8 cellular contexts compared by ENCODE assay signal in the genomic region with DNA sequence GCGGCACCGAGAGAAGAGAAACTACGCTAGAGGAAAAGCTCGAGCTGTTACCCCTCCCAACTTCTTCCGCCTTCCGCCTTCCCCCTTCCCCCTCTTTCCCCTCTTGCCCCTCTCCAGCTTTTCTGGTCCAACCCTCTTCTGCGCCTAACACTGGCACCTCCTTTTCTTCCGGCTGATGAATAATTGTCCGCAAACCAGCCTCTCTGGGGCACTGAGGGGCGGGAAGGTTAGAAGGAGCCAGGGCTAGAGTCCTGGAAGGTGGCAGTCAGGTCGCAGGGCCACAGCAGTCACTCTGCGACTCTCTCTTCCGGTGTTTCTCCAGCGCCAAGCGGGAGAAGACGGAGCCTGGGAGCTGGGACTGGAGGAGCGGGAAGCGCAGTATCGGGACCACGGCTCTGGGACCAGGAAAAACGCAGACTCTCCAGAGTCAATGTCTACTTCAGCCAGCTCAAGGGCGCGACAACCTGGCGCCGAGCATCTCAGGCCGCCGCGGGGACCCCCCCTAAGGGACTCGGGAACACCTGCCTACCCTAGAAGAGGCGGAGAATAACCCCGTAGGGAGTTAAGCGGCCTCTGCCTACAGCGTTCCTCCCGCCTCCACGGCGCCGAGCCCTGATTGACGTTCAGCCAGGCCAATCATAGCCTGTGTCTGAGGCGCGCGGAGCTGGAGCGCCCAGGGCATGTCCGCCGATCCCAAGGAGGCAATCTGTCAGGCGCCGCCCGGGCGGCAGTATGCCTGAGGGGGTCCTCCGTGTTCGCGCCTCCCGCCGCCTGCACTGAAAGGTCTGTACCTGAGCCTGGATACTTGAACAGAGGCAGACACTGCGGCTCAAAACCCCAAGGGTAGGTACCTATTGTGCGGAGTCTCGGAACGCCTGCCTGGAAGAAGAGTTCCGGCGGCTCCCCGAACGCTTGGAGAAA. TPM values are rescaled to one million over a fixed set of nuclear protein-coding genes. Genes with fewer than 3 reads are reported as not detected.
DNase-seq lines count a peak whose midpoint lies in the region; ATAC-seq and TF ChIP-seq lines count a peak whose summit lies in the region.

No MANE protein-coding gene starts in this region.

- peak; percentile 99 for DNase-seq in NCI-H69 (lab: John Stamatoyannopoulos, UW)
- peak; percentile 93 to 95 for DNase-seq in activated CD4-positive, alpha-beta T cell treated with anti-CD3 and anti-CD28 coated beads, Interleukin-2, amount 50 U/mL, for 24 hours (ENCODE audit: low read depth in 1 of 2, low spot score in 1 of 2)
- peak; percentile 80 to 92 for DNase-seq in dermis microvascular lymphatic vessel endothelial cell (ENCODE audit: low read depth in 2 of 2)
- peak; percentile 94 to 97 (median 96) for DNase-seq in right lobe of liver
- DNase-seq in stimulated activated CD4-positive, alpha-beta T cell treated with anti-CD3 and anti-CD28 coated beads, Interleukin-4, amount 100 ng/mL, for 24 hours, result peak; percentile 96

- no peaks in the 10 kb centered on the region for H3K27me3 ChIP-seq in right lobe of liver

- H3K9me3 ChIP-seq in right lobe of liver, result no peaks in the 10 kb centered on the region

- intact Hi-C loops in right lobe of liver (cut with DNase I), result no loop called here

- peaks cover 0 to 6% (median 2%) of the 10 kb centered on the region in 4 donors for H3K4me1 ChIP-seq in right lobe of liver

- WGBS in right lobe of liver (ENCODE audit: insufficient coverage, low coverage, low lambda C conversion rate, missing lambda C conversion rate), result 0% methylated on average over 27 of the region's 61 CpGs

- peak overlapping the region; percentile 89 for H3K27ac ChIP-seq in C4-2B
- peak overlapping the region; percentile 69 to 88 (median 86) for H3K27ac ChIP-seq in right lobe of liver

- H3K36me3 ChIP-seq in right lobe of liver, result no peaks in the 10 kb centered on the region

- ATAC-seq in GM19372 (IDR thresholded peaks at IDR 0.05; ENCODE audit: low read depth, unreplicated experiment), result peak; percentile 96
- ATAC-seq in HG03521 (IDR thresholded peaks at IDR 0.05; ENCODE audit: unreplicated experiment), result peak; percentile 95
- ATAC-seq in right lobe of liver, result peak; percentile 100

- H3K4me3 ChIP-seq in right lobe of liver, result peak overlapping the region; percentile 69 to 84 (median 75)

- peak; percentile 76 for TF ChIP-seq POLR2A in right lobe of liver (IDR thresholded peaks at IDR 0.05)

- no peak for TF ChIP-seq CTCF in C4-2B (conservative IDR thresholded peaks at IDR 0.05)
- no peak for TF ChIP-seq CTCF in right lobe of liver (IDR thresholded peaks at IDR 0.05)

RNA-seq across cellular contexts. Expression of a gene that starts 40.4 kb away (rescaled TPM):
- total RNA-seq in dermis microvascular lymphatic vessel endothelial cell (23.6 and 27.3 TPM in 2 replicates), right lobe of liver (10 to 100 TPM in 5 of 6 experiments, 1 to 10 TPM in 1; 7.1 to 33.2 (median 18.0) TPM)

RNA-seq across cellular contexts. Expression of a gene that starts 40.8 kb away (rescaled TPM):
- 30.7 and 40.7 TPM in 2 replicates for total RNA-seq in dermis microvascular lymphatic vessel endothelial cell
- total RNA-seq in right lobe of liver, result 10 to 100 TPM in 5 of 6 experiments, 1 to 10 TPM in 1; 7.7 to 24.9 (median 17.8) TPM

RNA-seq across cellular contexts. Expression of a gene that starts 46.5 kb away (rescaled TPM):
- total RNA-seq in dermis microvascular lymphatic vessel endothelial cell (0.25 and 0.51 TPM in 2 replicates), right lobe of liver (10 to 100 TPM in 1 of 6 experiments, 1 to 10 TPM in 5; 1.8 to 22.0 (median 6.5) TPM)

RNA-seq across cellular contexts. Expression of a gene that starts 50.5 kb away (rescaled TPM):
- 57.3 and 64.9 TPM in 2 replicates for total RNA-seq in dermis microvascular lymphatic vessel endothelial cell
- total RNA-seq in right lobe of liver, result 10 to 100 TPM; 34.7 to 66.3 (median 40.5) TPM

RNA-seq across cellular contexts. Expression of a gene that starts 55.8 kb away (rescaled TPM):
- total RNA-seq in dermis microvascular lymphatic vessel endothelial cell (26.7 and 27.5 TPM in 2 replicates), right lobe of liver (10 to 100 TPM in 4 of 6 experiments, 1 to 10 TPM in 2; 8.8 to 20.2 (median 15.9) TPM)

Comparison
In these comparisons a context has a peak if more than half of its experiments do, and no peak if none do; other contexts are left out.
1. Peak in every context shown above with its lines: DNase-seq, ATAC-seq, H3K4me3 ChIP-seq and H3K27ac ChIP-seq.